In the genomic region with DNA sequence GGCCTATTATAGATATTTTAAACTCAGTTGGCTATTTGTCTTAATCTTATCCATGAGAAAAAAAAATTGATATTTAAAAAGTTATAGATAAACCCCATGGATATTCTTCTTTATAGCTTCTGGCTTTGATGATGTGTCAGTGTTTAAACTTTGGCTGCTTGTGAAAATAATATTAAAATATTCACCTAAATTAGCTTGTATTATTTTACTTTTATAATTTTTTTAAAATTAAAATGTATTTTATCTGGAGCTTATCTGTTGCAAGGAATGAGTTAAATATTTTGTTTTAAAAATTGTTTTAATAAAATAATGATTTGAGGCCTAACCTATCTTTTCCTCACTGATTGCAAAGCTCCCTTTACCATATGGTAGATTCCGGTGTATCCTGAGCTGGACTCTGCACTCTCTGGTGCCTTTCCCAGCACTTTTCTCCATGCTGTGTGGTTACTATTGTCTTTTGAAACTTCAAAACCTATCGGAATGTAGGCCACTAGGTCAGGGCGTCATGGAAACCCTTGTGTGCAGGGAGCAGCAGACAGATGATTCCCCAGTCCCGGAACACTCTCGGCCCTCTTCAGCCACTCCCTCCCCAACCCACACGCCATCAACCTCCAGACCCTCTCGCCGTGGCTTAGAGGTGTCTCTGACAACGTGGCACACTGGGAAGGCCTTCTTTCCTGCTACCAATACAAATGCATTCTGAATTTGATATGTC, we compare ENCODE assay signal across 22 cellular contexts.
A peak's percentile ranks its signal among the peaks of the same experiment; 100 is the strongest.
DNase-seq lines count a peak whose midpoint lies in the region; ATAC-seq, FAIRE-seq and TF ChIP-seq lines count a peak whose summit lies in the region.
"Had no signal": no experiment of that assay in that cellular context is flagged by ENCODE, and none has a peak within 500 bp of the region (broad histone marks: within the 10 kb centered on the region; RNA-seq: fewer than 3 reads in every experiment).

No MANE protein-coding gene starts in this region.

- H3K79me1 ChIP-seq in neuronal stem cell (ENCODE audit: low read depth, low read length), result no peaks in the 10 kb centered on the region

- no peak overlapping the region for H4K91ac ChIP-seq in neuronal stem cell (ENCODE audit: low read depth, low read length, poor library complexity)

- peak; percentile 16 for DNase-seq in NCI-H69 (lab: John Stamatoyannopoulos, UW)
- DNase-seq in frontal cortex (ENCODE audit: low spot score in 2 of 2), result no peak
- peak; percentile 51 for DNase-seq in neuronal stem cell (ENCODE audit: low spot score)
- DNase-seq in osteocyte (ENCODE audit: extremely low spot score, unreplicated experiment), result no peak
- no peak for DNase-seq in activated CD4-positive, alpha-beta T cell treated with anti-CD3 and anti-CD28 coated beads for 1 hour
- DNase-seq in cerebellum (ENCODE audit: low spot score), result no peak
- DNase-seq: BE2C; CD4-positive, alpha-beta memory T cell; HCEC 1CT; NCI-H1105 treated with DMSO at 0.1 percent for 48 hours; NCI-H1694 treated with DMSO at 0.1 percent for 48 hours; NCI-H2171 treated with DMSO at 0.1 percent for 48 hours; NCI-H510A; NCI-H82; PC-9; SJCRH30 had no signal

- no peak overlapping the region for H3K4me3 Mint-ChIP-seq in osteocyte (ENCODE audit: unreplicated experiment)
- H3K4me3 Mint-ChIP-seq: CD4-positive, alpha-beta memory T cell; IgD-negative memory B cell had no signal

- no peaks in the 10 kb centered on the region for H3K9me3 ChIP-seq in neuronal stem cell (replicated peaks in 1 of 2; ENCODE audit: control insufficient read depth in 2 of 2, insufficient read depth in 1 of 2, low read depth in 1 of 2, low read length in 2 of 2)
- H3K9me3 ChIP-seq: BE2C, SJCRH30 had no signal

- TF ChIP-seq CTCF in C4-2B (conservative IDR thresholded peaks at IDR 0.05) (no peak), osteocyte (IDR thresholded peaks at IDR 0.05) (no peak)

- H3K4ac ChIP-seq in neuronal stem cell (ENCODE audit: low read length), result no peak overlapping the region

- H2BK5ac ChIP-seq in neuronal stem cell (ENCODE audit: low read length), result no peak overlapping the region

- no peaks in the 10 kb centered on the region for H3K27me3 Mint-ChIP-seq in osteocyte (ENCODE audit: unreplicated experiment)
- H3K27me3 Mint-ChIP-seq: IgD-negative memory B cell had no signal

- H4K8ac ChIP-seq in neuronal stem cell (ENCODE audit: low read depth, low read length), result no peak overlapping the region

- no peak overlapping the region for H2AK5ac ChIP-seq in neuronal stem cell (ENCODE audit: low read depth, low read length)

- no peak overlapping the region for H3K4me3 ChIP-seq in neuronal stem cell (ENCODE audit: low read length in 2 of 2)
- H3K4me3 ChIP-seq: PC-9, SJCRH30 had no signal

- peaks cover 5 to 11% of the 10 kb centered on the region in 2 donors for H3K4me1 ChIP-seq in neuronal stem cell (ENCODE audit: control insufficient read depth in 2 of 2, insufficient read depth in 1 of 2, low read depth in 1 of 2, low read length in 2 of 2)
- H3K4me1 ChIP-seq: BE2C, SJCRH30 had no signal

- FAIRE-seq in frontal cortex (lab: Jason Lieb, UNC), result peak; percentile 42
- FAIRE-seq: D721Med, GM12891, GM18507 had no signal

- no peak overlapping the region for H3K4me2 ChIP-seq in neuronal stem cell (ENCODE audit: insufficient read depth, low read length, poor library complexity, severe bottlenecking)
- H3K4me2 ChIP-seq: PC-9 had no signal

- no peak overlapping the region for H2BK120ac ChIP-seq in neuronal stem cell (ENCODE audit: low read depth, low read length)

- H3K14ac ChIP-seq in neuronal stem cell (ENCODE audit: low read length), result no peak overlapping the region

- H3K27ac Mint-ChIP-seq in osteocyte (ENCODE audit: unreplicated experiment), result no peak overlapping the region
- H3K27ac Mint-ChIP-seq: CD4-positive, alpha-beta memory T cell; IgD-negative memory B cell had no signal

- no peaks in the 10 kb centered on the region for H3K4me1 Mint-ChIP-seq in osteocyte (ENCODE audit: unreplicated experiment)
- H3K4me1 Mint-ChIP-seq: CD4-positive, alpha-beta memory T cell had no signal

- H3K27me3 ChIP-seq in neuronal stem cell (ENCODE audit: control insufficient read depth in 3 of 3, insufficient read depth in 3 of 3, low read depth in 1 of 3, low read length in 3 of 3), result no peaks in the 10 kb centered on the region
- H3K27me3 ChIP-seq: BE2C, SJCRH30 had no signal

- WGBS in neuronal stem cell (ENCODE audit: extremely low coverage in 2 of 2, insufficient read length in 2 of 2, insufficient replicate concordance in 1 of 2), 2 donors, result no CpG with 5 or more reads among the region's 9 CpGs

- no peaks in the 10 kb centered on the region for H3K36me3 ChIP-seq in neuronal stem cell (replicated peaks in 1 of 2; ENCODE audit: control insufficient read depth in 2 of 2, insufficient read depth in 2 of 2, low read length in 2 of 2)
- H3K36me3 ChIP-seq: BE2C, SJCRH30 had no signal

- H3K9me3 Mint-ChIP-seq in osteocyte (ENCODE audit: unreplicated experiment), result no peaks in the 10 kb centered on the region
- H3K9me3 Mint-ChIP-seq: CD4-positive, alpha-beta memory T cell had no signal

- no peak overlapping the region for H3K9ac ChIP-seq in neuronal stem cell (ENCODE audit: low read depth, low read length, poor library complexity)

- H2AFZ ChIP-seq in neuronal stem cell (ENCODE audit: low read length), result no peak overlapping the region
- H2AFZ ChIP-seq: PC-9 had no signal

- no peak overlapping the region for H3K23ac ChIP-seq in neuronal stem cell (ENCODE audit: low read depth, low read length, poor library complexity)

- peak overlapping the region; percentile 17; the same call in 1 of the 2 replicates for H3K27ac ChIP-seq in C4-2B
- no peak overlapping the region for H3K27ac ChIP-seq in neuronal stem cell (replicated peaks; ENCODE audit: low read length)
- H3K27ac ChIP-seq: PC-9, SJCRH30 had no signal

- no peak overlapping the region for H2BK15ac ChIP-seq in neuronal stem cell (ENCODE audit: low read length)

- H3K36me3 Mint-ChIP-seq in osteocyte (ENCODE audit: unreplicated experiment), result no peaks in the 10 kb centered on the region
- H3K36me3 Mint-ChIP-seq: CD4-positive, alpha-beta memory T cell; IgD-negative memory B cell had no signal

- no peak overlapping the region for H2BK12ac ChIP-seq in neuronal stem cell (ENCODE audit: low read length)

- ATAC-seq in GM18858 (IDR thresholded peaks at IDR 0.05; ENCODE audit: unreplicated experiment), result no peak

- no peak overlapping the region for H3K18ac ChIP-seq in neuronal stem cell (ENCODE audit: low read length)

Comparison
In these comparisons a context has a peak if more than half of its experiments do, and no peak if none do; other contexts are left out.
1. DNase-seq: peak in NCI-H69 (single experiment) and neuronal stem cell (single experiment); none in frontal cortex (0 of 2), osteocyte (single experiment), activated CD4-positive, alpha-beta T cell treated with anti-CD3 and anti-CD28 coated beads for 1 hour (single experiment) and cerebellum (single experiment).